15 cellular contexts compared by ENCODE assay signal in the genomic region with DNA sequence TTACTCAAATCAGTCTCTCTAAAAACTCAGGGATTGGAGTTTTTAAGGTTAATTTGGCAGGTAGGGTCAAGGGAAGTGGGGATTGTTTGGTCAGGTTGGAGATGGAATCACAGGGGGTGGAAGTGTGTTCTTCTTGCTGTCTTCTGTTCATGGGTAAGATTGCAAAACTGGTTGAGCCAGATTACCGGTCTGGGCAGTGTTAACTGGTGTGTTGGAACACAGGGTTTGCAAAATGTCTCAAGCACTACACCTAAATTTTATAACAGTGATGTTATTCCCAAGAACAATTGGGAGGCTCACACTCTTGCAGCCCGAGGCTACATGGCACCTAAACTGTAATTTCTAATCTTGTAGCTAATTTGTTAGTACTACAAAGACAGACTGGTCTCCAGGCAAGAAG.
A peak's percentile ranks its signal among the peaks of the same experiment; 100 is the strongest.
DNase-seq lines count a peak whose midpoint lies in the region; TF ChIP-seq lines count a peak whose summit lies in the region.
"Had no signal": no experiment of that assay in that cellular context is flagged by ENCODE, and none has a peak within 500 bp of the region (broad histone marks: within the 10 kb centered on the region; RNA-seq: fewer than 3 reads in every experiment).

No MANE protein-coding gene starts in this region.

- no peak overlapping the region for H3K27ac ChIP-seq in mammary epithelial cell (ENCODE audit: insufficient read depth, low read depth, low read length)
- H3K27ac ChIP-seq in mesenchymal stem cell (ENCODE audit: low read length, poor library complexity, severe bottlenecking) = no peak overlapping the region
- H3K27ac ChIP-seq in osteoblast (ENCODE audit: low read depth, low read length) = no peak overlapping the region
- H3K27ac ChIP-seq: BLaER1 had no signal

- peak; percentile 27 for DNase-seq in mammary epithelial cell
- no peak for DNase-seq in MCF 10A (ENCODE audit: unreplicated experiment)
- peak; percentile 85 for DNase-seq in epithelial cell of esophagus (ENCODE audit: low read depth)
- peak; percentile 7 for DNase-seq in mesenchymal stem cell
- no peak for DNase-seq in osteoblast (ENCODE audit: insufficient read length, low spot score, missing footprints)
- DNase-seq in NCI-H1105 (lab: John Stamatoyannopoulos, UW) = no peak
- no peak for DNase-seq in DMS153 (lab: John Stamatoyannopoulos, UW)
- DNase-seq: 8988T; AML-193; Caco-2; CD8-positive, alpha-beta memory T cell; HCEC 1CT; HFFc6 had no signal

- H3K27me3 ChIP-seq in mammary epithelial cell (ENCODE audit: insufficient read depth, low read length) (no peaks in the 10 kb centered on the region), mesenchymal stem cell (ENCODE audit: control insufficient read depth in 1 of 2, insufficient read depth in 1 of 2, low read length in 2 of 2) (no peaks in the 10 kb centered on the region), osteoblast (ENCODE audit: insufficient read depth, low read length) (no peaks in the 10 kb centered on the region)
- H3K27me3 ChIP-seq: BLaER1 had no signal

- H3K23ac ChIP-seq in mesenchymal stem cell (ENCODE audit: low read length in 2 of 2) = no peak overlapping the region

- H4K20me1 ChIP-seq in mammary epithelial cell (ENCODE audit: insufficient read depth, low read length) (no peaks in the 10 kb centered on the region), osteoblast (ENCODE audit: insufficient read depth, low read length) (no peaks in the 10 kb centered on the region)
- H4K20me1 ChIP-seq: BLaER1 had no signal

- H4K8ac ChIP-seq in mesenchymal stem cell (ENCODE audit: low read length) = no peak overlapping the region

- H3K4me1 Mint-ChIP-seq in MCF 10A (ENCODE audit: insufficient read depth, unreplicated experiment) = no peaks in the 10 kb centered on the region
- H3K4me1 Mint-ChIP-seq: CD8-positive, alpha-beta memory T cell had no signal

- TF ChIP-seq CTCF in mammary epithelial cell (conservative IDR thresholded peaks at IDR 0.05 in 1 of 2, IDR thresholded peaks at IDR 0.05 in 1 of 2; ENCODE audit: extremely low read depth in 1 of 2, insufficient read depth in 1 of 2, low read depth in 1 of 2, low read length in 2 of 2) = no peak
- no peak for TF ChIP-seq CTCF in MCF 10A (IDR thresholded peaks at IDR 0.05; ENCODE audit: unreplicated experiment)
- no peak for TF ChIP-seq CTCF in epithelial cell of esophagus (IDR thresholded peaks at IDR 0.05; ENCODE audit: insufficient read depth, low read depth, low read length, missing control alignments)
- no peak for TF ChIP-seq CTCF in osteoblast (IDR thresholded peaks at IDR 0.05; ENCODE audit: extremely low read depth, low read depth, low read length)

- no peak overlapping the region for H4K91ac ChIP-seq in mesenchymal stem cell (ENCODE audit: low read length)

- H3K9me3 ChIP-seq in mammary epithelial cell (replicated peaks; ENCODE audit: insufficient read depth, low read length) (no peaks in the 10 kb centered on the region), mesenchymal stem cell (ENCODE audit: control insufficient read depth, low read length) (no peaks in the 10 kb centered on the region), osteoblast (ENCODE audit: low read depth, low read length) (no peaks in the 10 kb centered on the region)
- H3K9me3 ChIP-seq: BLaER1, Caco-2 had no signal

- H3K4me1 ChIP-seq in mammary epithelial cell (ENCODE audit: insufficient read depth, low read length) = no peaks in the 10 kb centered on the region
- H3K4me1 ChIP-seq in mesenchymal stem cell (ENCODE audit: control insufficient read depth, insufficient read depth, low read depth, low read length) = no peaks in the 10 kb centered on the region
- no peaks in the 10 kb centered on the region for H3K4me1 ChIP-seq in osteoblast (ENCODE audit: insufficient read depth, low read length)
- H3K4me1 ChIP-seq: BLaER1, Caco-2 had no signal

- no peak overlapping the region for H2BK15ac ChIP-seq in mesenchymal stem cell (ENCODE audit: low read depth, poor library complexity, severe bottlenecking)

- H3K4me2 ChIP-seq in mammary epithelial cell (ENCODE audit: insufficient read depth, low read depth, low read length) (no peak overlapping the region), mesenchymal stem cell (ENCODE audit: low read length, poor library complexity, severe bottlenecking) (no peak overlapping the region), osteoblast (ENCODE audit: insufficient read depth, low read length) (no peak overlapping the region)
- H3K4me2 ChIP-seq: BLaER1 had no signal

- H3K14ac ChIP-seq in mesenchymal stem cell (ENCODE audit: low read length in 2 of 2) = no peak overlapping the region

- no peaks in the 10 kb centered on the region for H3K79me1 ChIP-seq in mesenchymal stem cell (replicated peaks; ENCODE audit: low read length, poor library complexity, severe bottlenecking)

- CTCF ChIA-PET in mammary epithelial cell (lab: Charles Lee; ENCODE audit: low non-redundant PET) (no interaction called here), MCF 10A (lab: Yijun Ruan, JAX) (no interaction called here)

- H3K79me2 ChIP-seq in mammary epithelial cell (ENCODE audit: insufficient read depth, low read length) (no peaks in the 10 kb centered on the region), osteoblast (ENCODE audit: insufficient read depth, low read length) (no peaks in the 10 kb centered on the region)

- H2AK5ac ChIP-seq in mesenchymal stem cell (ENCODE audit: low read length, severe bottlenecking) = no peak overlapping the region

- H3K36me3 Mint-ChIP-seq in MCF 10A (ENCODE audit: insufficient read depth, unreplicated experiment) = no peaks in the 10 kb centered on the region
- H3K36me3 Mint-ChIP-seq: CD8-positive, alpha-beta memory T cell had no signal

- in situ Hi-C loops in mammary epithelial cell (cut with MboI; ENCODE audit: low sequenced_read_pairs in 2 of 2) = no loop called here

- H3K9me3 Mint-ChIP-seq in MCF 10A (ENCODE audit: unreplicated experiment) = no peaks in the 10 kb centered on the region

- no peak overlapping the region for H2BK120ac ChIP-seq in mesenchymal stem cell (ENCODE audit: low read depth, low read length)

- peaks cover 18% of the 10 kb centered on the region for H3K27me3 Mint-ChIP-seq in MCF 10A (ENCODE audit: insufficient read depth, unreplicated experiment)
- H3K27me3 Mint-ChIP-seq: CD8-positive, alpha-beta memory T cell had no signal

- no peak overlapping the region for H2AFZ ChIP-seq in mammary epithelial cell (ENCODE audit: low read depth, low read length)
- H2AFZ ChIP-seq in mesenchymal stem cell (ENCODE audit: low read depth, low read length) = no peak overlapping the region
- no peak overlapping the region for H2AFZ ChIP-seq in osteoblast (ENCODE audit: low read length)

- dilution Hi-C loops in mammary epithelial cell (cut with HindIII; ENCODE audit: low sequenced_read_pairs) = no loop called here

- no peak overlapping the region for H3K4ac ChIP-seq in mesenchymal stem cell (ENCODE audit: low read depth in 1 of 2, low read length in 2 of 2)

- H3K4me3 ChIP-seq in mammary epithelial cell (replicated peaks in 1 of 3; ENCODE audit: insufficient read depth in 1 of 3, low read depth in 2 of 3, low read length in 3 of 3) = no peak overlapping the region
- no peak overlapping the region for H3K4me3 ChIP-seq in epithelial cell of esophagus (ENCODE audit: low read length)
- no peak overlapping the region for H3K4me3 ChIP-seq in mesenchymal stem cell (ENCODE audit: insufficient read depth in 1 of 2, low read depth in 1 of 2, low read length in 2 of 2)
- H3K4me3 ChIP-seq in osteoblast (ENCODE audit: insufficient read depth, low read length) = no peak overlapping the region
- H3K4me3 ChIP-seq: BLaER1, GM12878 had no signal

- H3K9ac ChIP-seq in mammary epithelial cell (ENCODE audit: insufficient read depth, low read length) = no peak overlapping the region
- H3K9ac ChIP-seq in mesenchymal stem cell (ENCODE audit: low read length) = no peak overlapping the region
- H3K9ac ChIP-seq: BLaER1 had no signal

- BruUV-seq in mammary epithelial cell (replicated peaks; lab: Mats Ljungman, UMichigan) (no TSS peak), MCF 10A (replicated peaks; lab: Mats Ljungman, UMichigan) (no TSS peak)

- H2BK12ac ChIP-seq in mesenchymal stem cell (ENCODE audit: low read length in 2 of 2) = no peak overlapping the region

- H3K36me3 ChIP-seq in mammary epithelial cell (ENCODE audit: insufficient read depth, low read length) (no peaks in the 10 kb centered on the region), mesenchymal stem cell (ENCODE audit: control insufficient read depth in 1 of 2, insufficient read depth in 2 of 2, low read depth in 1 of 2, low read length in 2 of 2) (no peaks in the 10 kb centered on the region), osteoblast (ENCODE audit: insufficient read depth, low read length) (no peaks in the 10 kb centered on the region)
- H3K36me3 ChIP-seq: BLaER1 had no signal

- H3K18ac ChIP-seq in mesenchymal stem cell (ENCODE audit: low read depth in 1 of 2, low read length in 2 of 2) = no peak overlapping the region

- H2BK5ac ChIP-seq in mesenchymal stem cell (ENCODE audit: low read depth, low read length, poor library complexity, severe bottlenecking) = no peak overlapping the region

- POLR2A ChIA-PET in MCF 10A (lab: Yijun Ruan, JAX) = no interaction called here

- no peak overlapping the region for H3K4me3 Mint-ChIP-seq in MCF 10A (ENCODE audit: unreplicated experiment)
- H3K4me3 Mint-ChIP-seq: CD8-positive, alpha-beta memory T cell; HFFc6 had no signal

- no peak overlapping the region for H3K27ac Mint-ChIP-seq in MCF 10A (ENCODE audit: low read depth, unreplicated experiment)
- H3K27ac Mint-ChIP-seq: CD8-positive, alpha-beta memory T cell; HFFc6 had no signal

- WGBS in mammary epithelial cell (ENCODE audit: low coverage, missing lambda C conversion rate) = 33% methylated on average over 2 of the region's 2 CpGs
- WGBS in mesenchymal stem cell = 71% methylated on average over 1 of the region's 2 CpGs

- intact Hi-C loops in mammary epithelial cell (cut with micrococcal nuclease) = no loop called here
- intact Hi-C loops in MCF 10A (cut with micrococcal nuclease) = no loop called here

Comparison
In these comparisons a context has a peak if more than half of its experiments do, and no peak if none do; other contexts are left out.
1. DNase-seq: peak in mammary epithelial cell (single experiment), epithelial cell of esophagus (single experiment) and mesenchymal stem cell (single experiment); none in MCF 10A (single experiment), osteoblast (single experiment), NCI-H1105 (single experiment) and DMS153 (single experiment).